In the genomic region with DNA sequence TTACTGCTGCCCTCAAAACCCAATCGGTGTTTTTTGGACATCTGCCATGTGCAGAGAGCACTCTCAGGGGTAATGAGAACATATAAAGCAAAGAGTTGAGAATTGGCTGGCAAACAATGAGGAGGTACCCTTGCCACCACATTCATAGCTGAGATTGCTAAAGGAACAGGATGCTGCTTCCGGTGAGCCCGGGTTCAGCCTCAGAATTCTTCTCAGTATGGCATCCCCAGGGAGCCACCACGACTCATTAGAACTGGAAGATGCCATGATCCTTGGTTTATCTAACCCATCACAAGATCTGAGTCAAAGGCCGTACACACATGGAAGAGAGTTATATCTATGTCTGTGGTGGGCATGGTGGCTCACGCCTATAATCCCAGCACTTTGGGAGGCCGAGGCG, we compare ENCODE assay signal across 13 cellular contexts.
DNase-seq lines count a peak whose midpoint lies in the region; ATAC-seq and TF ChIP-seq lines count a peak whose summit lies in the region.
"Had no signal": no experiment of that assay in that cellular context is flagged by ENCODE, and none has a peak within 500 bp of the region (broad histone marks: within the 10 kb centered on the region; RNA-seq: fewer than 3 reads in every experiment).

No MANE protein-coding gene starts in this region.

- TF ChIP-seq CTCF in Caco-2 (IDR thresholded peaks at IDR 0.05; ENCODE audit: insufficient read depth in 1 of 2, low read depth in 1 of 2, low read length in 1 of 2, severe bottlenecking in 1 of 2, unreplicated experiment in 1 of 2) (no peak), osteoblast (IDR thresholded peaks at IDR 0.05; ENCODE audit: extremely low read depth, low read depth, low read length) (no peak), endothelial cell (IDR thresholded peaks at IDR 0.05; ENCODE audit: unreplicated experiment) (no peak)

- H3K36me3 Mint-ChIP-seq in Caco-2 (ENCODE audit: insufficient read depth, unreplicated experiment), result peaks cover 100% of the 10 kb centered on the region
- H3K36me3 Mint-ChIP-seq in activated CD4-positive, alpha-beta memory T cell treated with anti-CD3 and anti-CD28 coated beads, Interleukin-2, amount 10 ng/mL, durations not matched to agents 7 days and 5 days (ENCODE audit: low read depth), result peaks cover 96% of the 10 kb centered on the region
- H3K36me3 Mint-ChIP-seq in endothelial cell (ENCODE audit: low read depth, unreplicated experiment), result no peaks in the 10 kb centered on the region

- no peak for DNase-seq in Caco-2
- peak; percentile 57 for DNase-seq in MG63
- DNase-seq in activated CD4-positive, alpha-beta memory T cell treated with anti-CD3 and anti-CD28 coated beads, Interleukin-2, amount 10 ng/mL, durations not matched to agents 7 days and 5 days, result no peak
- no peak for DNase-seq in osteoblast (ENCODE audit: insufficient read length, low spot score, missing footprints)
- no peak for DNase-seq in endothelial cell (ENCODE audit: low spot score)
- no peak for DNase-seq in NOMO-1 treated with dmso at 0.1 percent for 144 hours (lab: John Stamatoyannopoulos, UW; ENCODE audit: unreplicated experiment)
- DNase-seq: activated CD4-positive, alpha-beta T cell treated with anti-CD3 and anti-CD28 coated beads for 48 hours; NCI-H187; SHP77 treated with DMSO at 0.1 percent for 48 hours; stimulated activated CD4-positive, alpha-beta T cell treated with anti-CD3 and anti-CD28 coated beads, Interleukin-1b, Interleukin-23, amount 100 ng/mL, for 48 hours had no signal

- intact Hi-C loops in Caco-2 (cut with micrococcal nuclease; ENCODE audit: unreplicated experiment), result loop anchor here (1.0 kb wide), 1 partner anchor 8 kb away; no protein-coding TSS in a partner anchor

- CTCF ChIA-PET in Caco-2 (lab: Charles Lee), result no interaction called here
- CTCF ChIA-PET in activated CD4-positive, alpha-beta memory T cell treated with anti-CD3 and anti-CD28 coated beads, Interleukin-2, amount 10 ng/mL, durations not matched to agents 7 days and 5 days (lab: Charles Lee), result interaction anchor here (1.7 kb wide), 1 partner anchor 36 kb away, joined by 5 read pairs; no protein-coding TSS in a partner anchor

- peak overlapping the region; percentile 56 for H3K27ac ChIP-seq in osteoblast (ENCODE audit: low read depth, low read length)
- H3K27ac ChIP-seq: neural progenitor cell had no signal

- POLR2A ChIA-PET in Caco-2 (lab: Charles Lee), result no interaction called here
- POLR2A ChIA-PET in activated CD4-positive, alpha-beta memory T cell treated with anti-CD3 and anti-CD28 coated beads, Interleukin-2, amount 10 ng/mL, durations not matched to agents 7 days and 5 days (lab: Charles Lee), result interaction anchor here (1.0 to 2.7 kb wide), 9 partner anchors 10 to 38 kb away, joined by 3 to 13 read pairs (median 5); no protein-coding TSS in a partner anchor

- H3K27ac Mint-ChIP-seq in Caco-2 (ENCODE audit: unreplicated experiment) (peak overlapping the region; percentile 59), endothelial cell (ENCODE audit: unreplicated experiment) (no peak overlapping the region)
- peak overlapping the region; percentile 36 for H3K27ac Mint-ChIP-seq in activated CD4-positive, alpha-beta memory T cell treated with anti-CD3 and anti-CD28 coated beads, Interleukin-2, amount 10 ng/mL, durations not matched to agents 7 days and 5 days
- H3K27ac Mint-ChIP-seq: neural progenitor cell had no signal

- H2AFZ ChIP-seq in osteoblast (ENCODE audit: low read length), result no peak overlapping the region
- H2AFZ ChIP-seq: neural progenitor cell had no signal

- H3K79me2 ChIP-seq in osteoblast (ENCODE audit: insufficient read depth, low read length), result peaks cover 84% of the 10 kb centered on the region

- peaks cover 5% of the 10 kb centered on the region for H4K20me1 ChIP-seq in osteoblast (ENCODE audit: insufficient read depth, low read length)

- BruUV-seq in Caco-2 (replicated peaks; lab: Mats Ljungman, UMichigan), result no TSS peak

- H3K9me3 ChIP-seq in Caco-2 (no peaks in the 10 kb centered on the region), MG63 (no peaks in the 10 kb centered on the region), osteoblast (ENCODE audit: low read depth, low read length) (no peaks in the 10 kb centered on the region)

- H3K27me3 ChIP-seq in Caco-2 (replicated peaks; ENCODE audit: control insufficient read depth, insufficient read depth, low read length) (no peaks in the 10 kb centered on the region), MG63 (no peaks in the 10 kb centered on the region), osteoblast (ENCODE audit: insufficient read depth, low read length) (no peaks in the 10 kb centered on the region)
- H3K27me3 ChIP-seq: neural progenitor cell had no signal

- no peak overlapping the region for H3K4me3 ChIP-seq in Caco-2 (ENCODE audit: low read depth, low read length)
- H3K4me3 ChIP-seq in MG63, result no peak overlapping the region
- H3K4me3 ChIP-seq in osteoblast (ENCODE audit: insufficient read depth, low read length), result no peak overlapping the region
- H3K4me3 ChIP-seq: neural progenitor cell had no signal

- no peaks in the 10 kb centered on the region for H3K27me3 Mint-ChIP-seq in Caco-2 (ENCODE audit: insufficient read depth, unreplicated experiment)
- no peaks in the 10 kb centered on the region for H3K27me3 Mint-ChIP-seq in activated CD4-positive, alpha-beta memory T cell treated with anti-CD3 and anti-CD28 coated beads, Interleukin-2, amount 10 ng/mL, durations not matched to agents 7 days and 5 days
- H3K27me3 Mint-ChIP-seq in endothelial cell (ENCODE audit: unreplicated experiment), result peaks cover 2% of the 10 kb centered on the region

- ATAC-seq in HG02623 (IDR thresholded peaks at IDR 0.05; ENCODE audit: unreplicated experiment), result no peak
- ATAC-seq in GM21360 (IDR thresholded peaks at IDR 0.05; ENCODE audit: unreplicated experiment), result no peak

- H3K4me1 ChIP-seq in Caco-2, result peaks cover 32% of the 10 kb centered on the region
- H3K4me1 ChIP-seq in osteoblast (ENCODE audit: insufficient read depth, low read length), result peaks cover 74% of the 10 kb centered on the region
- H3K4me1 ChIP-seq: neural progenitor cell had no signal

- H3K4me2 ChIP-seq in osteoblast (ENCODE audit: insufficient read depth, low read length), result no peak overlapping the region
- H3K4me2 ChIP-seq: neural progenitor cell had no signal

- H3K4me3 Mint-ChIP-seq in Caco-2 (ENCODE audit: unreplicated experiment), result peak overlapping the region; percentile 13
- no peak overlapping the region for H3K4me3 Mint-ChIP-seq in activated CD4-positive, alpha-beta memory T cell treated with anti-CD3 and anti-CD28 coated beads, Interleukin-2, amount 10 ng/mL, durations not matched to agents 7 days and 5 days
- no peak overlapping the region for H3K4me3 Mint-ChIP-seq in endothelial cell (ENCODE audit: unreplicated experiment)
- H3K4me3 Mint-ChIP-seq: neural progenitor cell had no signal

- peaks cover 37% of the 10 kb centered on the region for H3K4me1 Mint-ChIP-seq in Caco-2 (ENCODE audit: low read depth, unreplicated experiment)
- peaks cover 84% of the 10 kb centered on the region for H3K4me1 Mint-ChIP-seq in activated CD4-positive, alpha-beta memory T cell treated with anti-CD3 and anti-CD28 coated beads, Interleukin-2, amount 10 ng/mL, durations not matched to agents 7 days and 5 days
- H3K4me1 Mint-ChIP-seq in endothelial cell (ENCODE audit: unreplicated experiment), result no peaks in the 10 kb centered on the region

- peaks cover 24% of the 10 kb centered on the region for H3K36me3 ChIP-seq in Caco-2 (ENCODE audit: control insufficient read depth, insufficient read depth, low read length)
- peaks cover 88% of the 10 kb centered on the region for H3K36me3 ChIP-seq in MG63
- H3K36me3 ChIP-seq in osteoblast (ENCODE audit: insufficient read depth, low read length), result peaks cover 87% of the 10 kb centered on the region
- H3K36me3 ChIP-seq: neural progenitor cell had no signal

- H3K9me3 Mint-ChIP-seq in Caco-2 (ENCODE audit: unreplicated experiment), result no peaks in the 10 kb centered on the region
- H3K9me3 Mint-ChIP-seq in activated CD4-positive, alpha-beta memory T cell treated with anti-CD3 and anti-CD28 coated beads, Interleukin-2, amount 10 ng/mL, durations not matched to agents 7 days and 5 days, result peaks cover 5% of the 10 kb centered on the region
- no peaks in the 10 kb centered on the region for H3K9me3 Mint-ChIP-seq in endothelial cell (ENCODE audit: unreplicated experiment)
- H3K9me3 Mint-ChIP-seq: neural progenitor cell had no signal
